In the genomic region with DNA sequence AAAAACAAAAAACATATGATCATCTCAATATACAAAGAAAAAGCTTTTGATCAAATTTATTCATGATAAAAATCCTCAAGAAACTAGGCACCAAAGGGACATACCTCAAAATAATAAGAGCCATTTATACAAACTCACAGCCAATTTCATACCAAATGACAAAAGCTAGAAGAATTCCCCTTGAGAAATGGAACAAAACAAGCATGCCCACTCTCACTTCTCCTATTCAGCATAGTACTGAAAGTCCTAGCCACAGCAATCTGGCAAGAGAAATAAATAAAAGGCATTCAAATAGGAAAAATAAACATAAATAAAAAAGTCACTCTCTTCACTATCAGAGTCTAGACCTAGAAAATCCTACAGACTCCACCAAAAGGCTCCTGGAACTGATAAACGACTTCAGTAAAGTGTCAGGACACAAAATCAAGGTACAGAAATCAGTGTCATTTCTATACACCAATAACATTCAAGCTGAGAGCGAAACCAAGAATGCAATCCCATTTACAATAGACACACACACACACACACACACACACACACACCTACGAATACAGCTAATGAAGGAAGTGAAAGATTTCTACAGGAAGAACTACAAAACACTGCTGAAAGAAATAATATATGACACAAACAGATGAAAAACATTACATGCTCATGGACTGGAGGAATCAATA, we compare ENCODE assay signal across 24 cellular contexts.
DNase-seq lines count a peak whose midpoint lies in the region; ATAC-seq and TF ChIP-seq lines count a peak whose summit lies in the region.
"Had no signal": no experiment of that assay in that cellular context is flagged by ENCODE, and none has a peak within 500 bp of the region (broad histone marks: within the 10 kb centered on the region; RNA-seq: fewer than 3 reads in every experiment).

No MANE protein-coding gene starts in this region.

- DNase-seq in NOMO-1 treated with DMSO at 0.1 percent for 48 hours (lab: John Stamatoyannopoulos, UW; ENCODE audit: unreplicated experiment) (peak; percentile 7), NOMO-1 treated with dmso at 0.1 percent for 144 hours (lab: John Stamatoyannopoulos, UW; ENCODE audit: unreplicated experiment) (no peak), astrocyte of the hippocampus (ENCODE audit: low read depth, low spot score) (peak; percentile 39), RKO (ENCODE audit: low spot score) (no peak), COLO829 (ENCODE audit: low spot score) (no peak)
- no peak for DNase-seq in effector CD8-positive, alpha-beta T cell (lab: John Stamatoyannopoulos, UW)
- DNase-seq: 8988T; ACHN; AML-193; BE2C; Calu3; CD4-positive, alpha-beta T cell; CD8-positive, alpha-beta memory T cell; COR-L47; DMS53; DMS79 treated with DMSO at 0.1 percent for 48 hours; GF-D8; GOT3; HFFc6 had no signal

- peak overlapping the region; percentile 25 for H3K4me2 ChIP-seq in OCI-LY3 (ENCODE audit: low read length)
- H3K4me2 ChIP-seq: A549; BLaER1 treated with 17β-estradiol and CSF1 and Interleukin-3, amounts not matched to agents 10 nM and 100 nM had no signal

- H3K4me1 ChIP-seq in OCI-LY3 (ENCODE audit: low read length), result peaks cover 13% of the 10 kb centered on the region
- H3K4me1 ChIP-seq: A549, BE2C, HAP-1 had no signal

- H3K9ac ChIP-seq in OCI-LY3 (ENCODE audit: low read length), result no peak overlapping the region
- H3K9ac ChIP-seq: BLaER1 treated with 17β-estradiol and CSF1 and Interleukin-3, amounts not matched to agents 10 nM and 100 nM had no signal

- no peaks in the 10 kb centered on the region for H3K9me3 ChIP-seq in OCI-LY3 (ENCODE audit: insufficient read depth, low read length)
- H3K9me3 ChIP-seq: A549; BE2C; BLaER1 treated with 17β-estradiol and CSF1 and Interleukin-3, amounts not matched to agents 10 nM and 100 nM; HAP-1 had no signal

- H3K79me2 ChIP-seq in OCI-LY3 (ENCODE audit: low read length), result no peaks in the 10 kb centered on the region

- H3K36me3 ChIP-seq in OCI-LY3 (replicated peaks; ENCODE audit: low read depth, low read length), result no peaks in the 10 kb centered on the region
- H3K36me3 ChIP-seq: BE2C; BLaER1 treated with 17β-estradiol and CSF1 and Interleukin-3, amounts not matched to agents 10 nM and 100 nM; HAP-1 had no signal

- no peak overlapping the region for H3K4me3 ChIP-seq in OCI-LY3 (ENCODE audit: low read length)
- H3K4me3 ChIP-seq: A549; BLaER1 treated with 17β-estradiol and CSF1 and Interleukin-3, amounts not matched to agents 10 nM and 100 nM; HAP-1 had no signal

- H3K27me3 ChIP-seq in OCI-LY3 (ENCODE audit: low read depth, low read length), result no peaks in the 10 kb centered on the region
- H3K27me3 ChIP-seq: BE2C; BLaER1 treated with 17β-estradiol and CSF1 and Interleukin-3, amounts not matched to agents 10 nM and 100 nM had no signal

- no peak for TF ChIP-seq CTCF in OCI-LY3 (IDR thresholded peaks at IDR 0.05; ENCODE audit: low read depth, low read length)

- H3K27ac ChIP-seq in OCI-LY3 (ENCODE audit: low read length), result no peak overlapping the region
- H3K27ac ChIP-seq: A549; BLaER1 treated with 17β-estradiol and CSF1 and Interleukin-3, amounts not matched to agents 10 nM and 100 nM had no signal

- no peak overlapping the region for H2AFZ ChIP-seq in OCI-LY3 (ENCODE audit: low read depth, low read length)

- ATAC-seq in GM18868 (IDR thresholded peaks at IDR 0.05; ENCODE audit: unreplicated experiment), result peak; percentile 92
- ATAC-seq: A549 had no signal

- no peaks in the 10 kb centered on the region for H4K20me1 ChIP-seq in OCI-LY3 (ENCODE audit: insufficient read depth, low read length)
- H4K20me1 ChIP-seq: BLaER1 treated with 17β-estradiol and CSF1 and Interleukin-3, amounts not matched to agents 10 nM and 100 nM had no signal

Comparison
In these comparisons a context has a peak if more than half of its experiments do, and no peak if none do; other contexts are left out.
1. DNase-seq: peak in NOMO-1 treated with DMSO at 0.1 percent for 48 hours (single experiment) and astrocyte of the hippocampus (single experiment); none in NOMO-1 treated with dmso at 0.1 percent for 144 hours (single experiment), RKO (single experiment), COLO829 (single experiment) and effector CD8-positive, alpha-beta T cell (single experiment).